ENCODE assay signal across 8 cellular contexts in the genomic region with DNA sequence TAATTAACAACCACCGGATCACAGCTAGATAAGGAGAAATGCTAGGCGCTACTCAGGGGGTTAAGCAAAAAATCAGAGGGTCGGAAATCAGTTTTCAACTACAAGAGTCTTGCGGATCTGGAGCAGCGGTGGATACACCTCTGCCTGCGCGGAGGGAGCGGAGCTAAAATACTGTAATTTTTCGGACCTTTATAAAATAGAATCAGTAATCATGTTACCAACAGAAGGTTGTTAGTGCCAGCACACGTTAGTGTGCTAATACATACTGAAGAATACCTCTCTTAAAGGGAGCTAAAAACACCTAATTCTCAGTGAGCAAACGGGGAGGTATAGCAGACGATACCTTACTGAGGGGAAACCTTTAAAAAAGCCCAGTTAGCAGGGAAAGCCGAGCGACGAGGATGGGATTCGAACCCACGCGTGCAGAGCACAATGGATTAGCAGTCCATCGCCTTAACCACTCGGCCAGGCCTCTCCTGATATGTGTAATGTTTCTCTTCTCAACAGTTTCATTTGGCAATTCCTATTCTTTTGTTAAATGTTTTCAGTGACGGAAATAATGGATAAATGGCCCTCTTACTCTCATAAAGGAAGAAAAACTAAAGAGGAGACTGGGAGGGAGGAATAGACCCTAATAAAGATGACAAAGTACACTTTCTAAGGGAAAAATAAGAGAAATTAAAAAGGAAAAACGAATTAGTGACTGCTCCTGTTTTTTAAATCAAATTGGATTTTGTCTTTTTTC. TPM values are rescaled to one million over a fixed set of nuclear protein-coding genes. Genes with fewer than 3 reads are reported as not detected.
DNase-seq lines count a peak whose midpoint lies in the region; ATAC-seq and TF ChIP-seq lines count a peak whose summit lies in the region.

No MANE protein-coding gene starts in this region.

- H3K36me3 ChIP-seq in Peyer's patch (no peaks in the 10 kb centered on the region), adipocyte (ENCODE audit: control insufficient read depth, insufficient read depth, low read length, severe bottlenecking) (no peaks in the 10 kb centered on the region), heart left ventricle (no peaks in the 10 kb centered on the region)

- DNase-seq in DMS 273 treated with DMSO at 0.1 percent for 48 hours (lab: John Stamatoyannopoulos, UW), result peak; percentile 47
- DNase-seq in Peyer's patch, result peak; percentile 56 to 76 (median 64)
- DNase-seq in adipocyte (ENCODE audit: low read depth), result peak; percentile 86
- DNase-seq in heart left ventricle, result peak; percentile 45 to 77 (median 68)
- DNase-seq in posterior vena cava (ENCODE audit: low spot score), result peak; percentile 90
- DNase-seq in SK-N-DZ (ENCODE audit: low spot score), result no peak

- TF ChIP-seq POLR2A in Peyer's patch (IDR thresholded peaks at IDR 0.05) (no peak), heart left ventricle (IDR thresholded peaks at IDR 0.05) (no peak)

- H3K4me1 ChIP-seq in Peyer's patch (no peaks in the 10 kb centered on the region), adipocyte (ENCODE audit: control insufficient read depth, insufficient read depth, low read length) (peaks cover 10% of the 10 kb centered on the region), heart left ventricle (peaks cover 0 to 16% (median 0%) of the 10 kb centered on the region in 12 donors)

- no peak for TF ChIP-seq CTCF in Peyer's patch (IDR thresholded peaks at IDR 0.05)
- no peak for TF ChIP-seq CTCF in heart left ventricle (IDR thresholded peaks at IDR 0.05)

- H3K27ac ChIP-seq in Peyer's patch (peak overlapping the region; percentile 70 to 80 (median 78)), heart left ventricle (peak overlapping the region in 11 of 12 donors; percentile 31 to 91 (median 57))

- H3K27me3 ChIP-seq in Peyer's patch, result no peaks in the 10 kb centered on the region
- no peaks in the 10 kb centered on the region for H3K27me3 ChIP-seq in adipocyte (replicated peaks; ENCODE audit: control insufficient read depth, insufficient read depth, low read length)
- H3K27me3 ChIP-seq in heart left ventricle, result peaks cover 0 to 8% (median 0%) of the 10 kb centered on the region in 9 donors

- peak; percentile 53 for ATAC-seq in HG02642 (IDR thresholded peaks at IDR 0.05; ENCODE audit: poor library complexity, unreplicated experiment)
- ATAC-seq in heart left ventricle, result peak in 3 of 4 donors; percentile 83 to 92 (median 87)
- ATAC-seq in GM18517 (IDR thresholded peaks at IDR 0.05; ENCODE audit: unreplicated experiment), result no peak

- peak overlapping the region; percentile 67 for H3K9ac ChIP-seq in adipocyte (ENCODE audit: low read length)

- no peaks in the 10 kb centered on the region for H3K9me3 ChIP-seq in Peyer's patch
- H3K9me3 ChIP-seq in adipocyte (ENCODE audit: control insufficient read depth, low read length), result no peaks in the 10 kb centered on the region
- H3K9me3 ChIP-seq in heart left ventricle, result no peaks in the 10 kb centered on the region

- WGBS in heart left ventricle, 4 donors, result 6 to 26% (median 14%) methylated on average over 22 of the region's 22 CpGs

- intact Hi-C loops in heart left ventricle (cut with DNase I) (no loop called here), posterior vena cava (cut with DNase I) (no loop called here)

- H3K4me3 ChIP-seq in Peyer's patch, result peak overlapping the region; percentile 25 to 44 (median 42)
- H3K4me3 ChIP-seq in adipocyte (ENCODE audit: low read length), result peak overlapping the region; percentile 77
- H3K4me3 ChIP-seq in heart left ventricle, result peak overlapping the region; percentile 5 to 66 (median 48)

RNA-seq across cellular contexts. Expression of a gene that starts 59.7 kb away (rescaled TPM):
- total RNA-seq in Peyer's patch, result 10 to 100 TPM; 25.6 to 44.9 (median 37.0) TPM
- total RNA-seq in heart left ventricle, result 10 to 100 TPM in 5 of 9 donors, 1 to 10 TPM in 4; 2.7 to 71.1 (median 10.2) TPM
- 10 to 100 TPM in 1 of 2 donors, 1 to 10 TPM in 1; 5.8 to 11.5 TPM for polyA plus RNA-seq in heart left ventricle
- total RNA-seq in posterior vena cava, result 10 to 100 TPM in 1 of 2 donors, 1 to 10 TPM in 1; 9.7 to 11.8 TPM
- 0.13 and 0.29 TPM in 2 replicates for polyA plus RNA-seq in SK-N-DZ (2014; cell fraction: cytosol; rRNA removed)
- polyA plus RNA-seq in SK-N-DZ (2014; cell fraction: nucleus; rRNA removed), result 0.18 and 2.4 TPM in 2 replicates
